In genomic region chr17:65099941-65100315, GRCh38 we compare ENCODE assay signal across 8 cellular contexts. TPM values are rescaled to one million over a fixed set of nuclear protein-coding genes. Genes with fewer than 3 reads are reported as not detected.
DNase-seq lines count a peak whose midpoint lies in the region; ATAC-seq, FAIRE-seq and TF ChIP-seq lines count a peak whose summit lies in the region.

No MANE protein-coding gene starts in this region.

- H3K4me1 ChIP-seq in A549 (peaks cover 25% of the 10 kb centered on the region), PC-3 (ENCODE audit: insufficient read depth, low read length) (peaks cover 44% of the 10 kb centered on the region), right atrium auricular region (peaks cover 0 to 16% of the 10 kb centered on the region in 2 donors), smooth muscle cell (ENCODE audit: low read depth) (peaks cover 4% of the 10 kb centered on the region)

- CTCF ChIA-PET in A549 (lab: Yijun Ruan, JAX) (interaction anchor here (0.6 to 9.8 kb wide), 54 partner anchors 9 to 1090 kb away, joined by 3 to 145 read pairs (median 8); partner anchors contain the start of genes GNA13, LRRC37A3 and RGS9), PC-3 (lab: Charles Lee) (interaction anchor here (0.6 to 1.5 kb wide), 17 partner anchors 17 to 1143 kb away, joined by 3 to 10 read pairs (median 3); partner anchors contain the start of genes GNA13 and RGS9)

- no peak for TF ChIP-seq RAD21 in A549 (conservative IDR thresholded peaks at IDR 0.05 in 1 of 2, IDR thresholded peaks at IDR 0.05 in 1 of 2)

- BruUV-seq in PC-3 (replicated peaks; lab: Mats Ljungman, UMichigan) = TSS peak; percentile 84

- H3F3A ChIP-seq in PC-3 (ENCODE audit: low read length, unreplicated experiment) = no peaks in the 10 kb centered on the region
- H3F3A ChIP-seq in smooth muscle cell (ENCODE audit: low read depth) = peaks cover 4% of the 10 kb centered on the region

- POLR2A ChIA-PET in A549 (lab: Yijun Ruan, JAX) (interaction anchor here (0.7 to 4.0 kb wide), 14 partner anchors 17 to 181 kb away, joined by 3 to 35 read pairs (median 4); partner anchors contain the start of genes GNA13, LRRC37A3 and RGS9), PC-3 (lab: Charles Lee; ENCODE audit: unreplicated experiment) (interaction anchor here (0.6 to 1.5 kb wide), 3 partner anchors 43 to 1367 kb away, joined by 4 to 26 read pairs (median 4); partner anchors contain the start of gene GNA13)

- TF ChIP-seq CTCF in A549 (IDR thresholded peaks at IDR 0.05) (no peak), PC-3 (conservative IDR thresholded peaks at IDR 0.05; ENCODE audit: low read depth, low read length) (no peak), right atrium auricular region (IDR thresholded peaks at IDR 0.05) (no peak), smooth muscle cell (IDR thresholded peaks at IDR 0.05; ENCODE audit: borderline replicate concordance, insufficient read depth, poor library complexity, severe bottlenecking) (no peak)

- peak; percentile 23 for FAIRE-seq in A549 (lab: Jason Lieb, UNC)

- H3K9me3 ChIP-seq in A549 (no peaks in the 10 kb centered on the region), PC-3 (ENCODE audit: low read length) (no peaks in the 10 kb centered on the region), right atrium auricular region (no peaks in the 10 kb centered on the region), smooth muscle cell (replicated peaks; ENCODE audit: low read depth) (no peaks in the 10 kb centered on the region)

- TF ChIP-seq EP300 in A549 (IDR thresholded peaks at IDR 0.05) = no peak

- no peaks in the 10 kb centered on the region for H4K20me1 ChIP-seq in PC-3 (ENCODE audit: low read length)
- H4K20me1 ChIP-seq in smooth muscle cell (ENCODE audit: low read depth) = no peaks in the 10 kb centered on the region

- H3K27ac ChIP-seq in A549 (peak overlapping the region; percentile 75 to 87), PC-3 (ENCODE audit: low read length) (peak overlapping the region; percentile 92), right atrium auricular region (peak overlapping the region; percentile 68 to 73), smooth muscle cell (ENCODE audit: low read depth) (peak overlapping the region; percentile 64)

- H2AFZ ChIP-seq in PC-3 (ENCODE audit: low read length) (peak overlapping the region; percentile 95), smooth muscle cell (ENCODE audit: low read depth) (peak overlapping the region; percentile 99)

- ATAC-seq in A549 (peak; percentile 81 to 85), GM18858 (IDR thresholded peaks at IDR 0.05; ENCODE audit: unreplicated experiment) (peak; percentile 76), HG02981 (IDR thresholded peaks at IDR 0.05; ENCODE audit: unreplicated experiment) (peak; percentile 71), PC-3 (peak; percentile 62)

- intact Hi-C loops in PC-3 (cut with micrococcal nuclease) = loop anchor here (1.0 to 5.0 kb wide), 8 partner anchors 24 to 136 kb away; partner anchors contain the start of gene RGS9

- TF ChIP-seq POLR2A in A549 (IDR thresholded peaks at IDR 0.05; ENCODE audit: low read length) = no peak

- WGBS in A549 (ENCODE audit: missing lambda C conversion rate) = 2% methylated on average over 5 of the region's 5 CpGs
- WGBS in smooth muscle cell (ENCODE audit: low lambda C conversion rate) = 47% methylated on average over 5 of the region's 5 CpGs

- H3K9me2 ChIP-seq in PC-3 (replicated peaks; ENCODE audit: low read length) = no peaks in the 10 kb centered on the region

- H3K79me2 ChIP-seq in PC-3 (ENCODE audit: low read length) = no peaks in the 10 kb centered on the region
- H3K79me2 ChIP-seq in smooth muscle cell (ENCODE audit: low read depth) = no peaks in the 10 kb centered on the region

- H3K9ac ChIP-seq in PC-3 (ENCODE audit: low read length) (peak overlapping the region; percentile 68), smooth muscle cell (ENCODE audit: low read depth) (peak overlapping the region; percentile 38)

- peak overlapping the region; percentile 55 for H3K4me3 ChIP-seq in A549
- H3K4me3 ChIP-seq in PC-3 (ENCODE audit: low read length) = peak overlapping the region; percentile 76
- H3K4me3 ChIP-seq in right atrium auricular region = peak overlapping the region in 1 of 2 donors; percentile 59
- H3K4me3 ChIP-seq in smooth muscle cell = peak overlapping the region; percentile 68

- H3K36me3 ChIP-seq in PC-3 (ENCODE audit: low read depth, low read length) (no peaks in the 10 kb centered on the region), right atrium auricular region (no peaks in the 10 kb centered on the region), smooth muscle cell (ENCODE audit: low read depth) (no peaks in the 10 kb centered on the region)

- H3K27me3 ChIP-seq in PC-3 (ENCODE audit: low read length) (no peaks in the 10 kb centered on the region), right atrium auricular region (no peaks in the 10 kb centered on the region), smooth muscle cell (ENCODE audit: low read depth) (no peaks in the 10 kb centered on the region)

- H3K4me2 ChIP-seq in A549 = peak overlapping the region; percentile 80
- H3K4me2 ChIP-seq in PC-3 (ENCODE audit: low read length) = peak overlapping the region; percentile 92
- H3K4me2 ChIP-seq in smooth muscle cell = peak overlapping the region; percentile 92

- DNase-seq in A549 (ENCODE audit: low read depth in 1 of 2, low spot score in 1 of 2) (peak; percentile 84 to 87), PC-3 (peak; percentile 94), right atrium auricular region (ENCODE audit: low spot score) (no peak), smooth muscle cell (lab: John Stamatoyannopoulos, UW; ENCODE audit: unreplicated experiment) (no peak), D341Med (ENCODE audit: low spot score) (no peak)
- peak; percentile 88 for DNase-seq in activated naive CD4-positive, alpha-beta T cell treated with Interleukin-2 at 50 U/mL for 16 hours

TF ChIP-seq in A549, 52 proteins besides CTCF, POLR2A, EP300 and RAD21:
- TF ChIP-seq, protein P1, sequence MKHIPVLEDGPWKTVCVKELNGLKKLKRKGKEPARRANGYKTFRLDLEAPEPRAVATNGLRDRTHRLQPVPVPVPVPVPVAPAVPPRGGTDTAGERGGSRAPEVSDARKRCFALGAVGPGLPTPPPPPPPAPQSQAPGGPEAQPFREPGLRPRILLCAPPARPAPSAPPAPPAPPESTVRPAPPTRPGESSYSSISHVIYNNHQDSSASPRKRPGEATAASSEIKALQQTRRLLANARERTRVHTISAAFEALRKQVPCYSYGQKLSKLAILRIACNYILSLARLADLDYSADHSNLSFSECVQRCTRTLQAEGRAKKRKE (CRISPR knock-in tag; IDR thresholded peaks at IDR 0.05; ENCODE audit: low read depth) = no peak
- TF ChIP-seq FOSL2 (IDR thresholded peaks at IDR 0.05) = no peak
- TF ChIP-seq FOSL2 (CRISPR knock-in tag; IDR thresholded peaks at IDR 0.05) = no peak; the same call in 1 of the 2 replicates
- TF ChIP-seq JUNB (IDR thresholded peaks at IDR 0.05) = peak; percentile 17; the same call in 1 of the 2 replicates
- TF ChIP-seq NPAS2 (CRISPR knock-in tag; IDR thresholded peaks at IDR 0.05; ENCODE audit: borderline replicate concordance) = no peak
- TF ChIP-seq HEYL (CRISPR knock-in tag; IDR thresholded peaks at IDR 0.05) = no peak
- TF ChIP-seq PHF8 (IDR thresholded peaks at IDR 0.05; ENCODE audit: borderline replicate concordance, low read depth) = 0 out of 2 replicates have a peak, but pooled peaks have one; percentile 29

RNA-seq across cellular contexts. Expression of gene RGS9, which starts 37.2 kb away (rescaled TPM):
- 11.2 and 14.3 TPM in 2 replicates for polyA plus RNA-seq in A549 (2011; rRNA removed)
- polyA plus RNA-seq in A549 (2012; cell fraction: cytosol; rRNA removed) = 5.5 and 6.1 TPM in 2 replicates
- polyA plus RNA-seq in A549 (2012; cell fraction: nucleus; rRNA removed) = 1.5 and 2.3 TPM in 2 replicates
- polyA plus RNA-seq in A549 (2017; fragmentation: RNase III; extraction: RNeasy Plus Mini Kit Qiagen cat#74134 plus additional on column Dnase treatment) = 6.9 to 8.2 TPM (median 7.0 TPM) in 3 replicates
- 7.6 and 8.6 TPM in 2 replicates for polyA minus RNA-seq in A549 (2011; rRNA and poly(A)+ RNA removed)
- total RNA-seq in PC-3 (2014; rRNA removed) = 2.7 and 3.4 TPM in 2 replicates
- total RNA-seq in right atrium auricular region = 1 to 10 TPM; 2.3 to 6.9 TPM
- total RNA-seq in smooth muscle cell = 15.6 and 16.3 TPM in 2 replicates
- 18.8 and 20.4 TPM in 2 replicates for polyA plus RNA-seq in smooth muscle cell

RNA-seq across cellular contexts. Expression of gene GNA13, which starts 43.4 kb away (rescaled TPM):
- polyA plus RNA-seq in A549 (2011; rRNA removed) (79.7 and 95.8 TPM in 2 replicates), A549 (2017; fragmentation: RNase III; extraction: RNeasy Plus Mini Kit Qiagen cat#74134 plus additional on column Dnase treatment) (32.5 to 34.4 TPM (median 33.1 TPM) in 3 replicates), smooth muscle cell (21.5 and 25.8 TPM in 2 replicates)
- polyA plus RNA-seq in A549 (2012; cell fraction: cytosol; rRNA removed) = 15.5 and 18.3 TPM in 2 replicates
- polyA plus RNA-seq in A549 (2012; cell fraction: nucleus; rRNA removed) = 7.2 and 10.1 TPM in 2 replicates
- 50.0 and 51.2 TPM in 2 replicates for polyA minus RNA-seq in A549 (2011; rRNA and poly(A)+ RNA removed)
- total RNA-seq in PC-3 (2014; rRNA removed) (33.9 and 38.0 TPM in 2 replicates), right atrium auricular region (10 to 100 TPM; 29.9 to 35.6 TPM), smooth muscle cell (87.2 and 111 TPM in 2 replicates)

Comparison
In these comparisons a context has a peak if more than half of its experiments do, and no peak if none do; other contexts are left out.
1. DNase-seq: peak in A549 (2 of 2), PC-3 (single experiment) and activated naive CD4-positive, alpha-beta T cell treated with Interleukin-2 at 50 U/mL for 16 hours (single experiment); none in right atrium auricular region (single experiment), smooth muscle cell (single experiment) and D341Med (single experiment).
2. Peak in every context shown above with its lines, with median percentiles within 50 percentile points of each other: ATAC-seq, H3K27ac ChIP-seq and H3K4me2 ChIP-seq.